In the genomic region with DNA sequence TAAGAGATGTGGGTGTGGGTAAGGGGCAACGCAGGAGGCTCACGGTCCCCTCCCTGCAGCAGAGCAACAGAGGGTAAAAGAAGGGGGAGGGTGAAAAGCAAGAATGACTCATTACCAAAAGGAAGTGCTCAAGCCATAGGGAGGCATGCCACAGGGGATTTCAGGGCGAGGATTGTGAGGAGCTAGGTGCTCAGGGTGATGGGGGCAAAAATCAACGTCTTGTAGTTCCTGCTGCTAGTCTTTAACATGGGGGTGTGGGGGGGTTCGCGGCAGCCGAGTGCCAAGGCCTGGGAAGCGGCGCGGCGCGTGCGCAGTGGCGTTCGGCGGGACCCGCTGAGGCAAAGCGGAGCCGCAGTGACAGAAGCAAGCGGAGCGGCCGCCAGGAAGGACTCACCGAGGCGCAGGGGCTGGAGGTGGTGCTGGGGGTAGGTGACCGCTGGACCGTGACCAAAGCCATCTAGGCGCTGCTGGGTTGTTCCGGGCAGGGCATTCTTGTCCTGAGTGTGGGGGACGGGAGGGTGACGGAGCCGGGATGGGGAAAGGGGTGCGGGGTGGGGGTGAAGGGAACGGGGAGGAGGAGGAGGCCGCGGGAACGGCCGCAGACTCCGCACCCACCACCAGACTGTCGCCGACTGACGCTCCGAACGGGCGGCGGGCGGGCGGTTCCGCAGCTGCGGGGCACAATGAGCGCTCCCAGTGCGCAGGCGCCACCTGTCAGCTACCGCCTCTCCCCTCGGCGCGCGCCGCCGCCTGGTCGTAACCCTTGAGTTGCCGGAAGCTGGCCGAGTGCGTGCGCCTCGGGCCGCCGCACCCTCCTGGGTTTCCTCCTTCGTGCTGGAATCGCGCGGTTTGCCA, we compare ENCODE assay signal across 8 cellular contexts. TPM values are rescaled to one million over a fixed set of nuclear protein-coding genes. Genes with fewer than 3 reads are reported as not detected.
A peak's percentile ranks its signal among the peaks of the same experiment; 100 is the strongest.
DNase-seq lines count a peak whose midpoint lies in the region; ATAC-seq, FAIRE-seq and TF ChIP-seq lines count a peak whose summit lies in the region.

A gene with protein sequence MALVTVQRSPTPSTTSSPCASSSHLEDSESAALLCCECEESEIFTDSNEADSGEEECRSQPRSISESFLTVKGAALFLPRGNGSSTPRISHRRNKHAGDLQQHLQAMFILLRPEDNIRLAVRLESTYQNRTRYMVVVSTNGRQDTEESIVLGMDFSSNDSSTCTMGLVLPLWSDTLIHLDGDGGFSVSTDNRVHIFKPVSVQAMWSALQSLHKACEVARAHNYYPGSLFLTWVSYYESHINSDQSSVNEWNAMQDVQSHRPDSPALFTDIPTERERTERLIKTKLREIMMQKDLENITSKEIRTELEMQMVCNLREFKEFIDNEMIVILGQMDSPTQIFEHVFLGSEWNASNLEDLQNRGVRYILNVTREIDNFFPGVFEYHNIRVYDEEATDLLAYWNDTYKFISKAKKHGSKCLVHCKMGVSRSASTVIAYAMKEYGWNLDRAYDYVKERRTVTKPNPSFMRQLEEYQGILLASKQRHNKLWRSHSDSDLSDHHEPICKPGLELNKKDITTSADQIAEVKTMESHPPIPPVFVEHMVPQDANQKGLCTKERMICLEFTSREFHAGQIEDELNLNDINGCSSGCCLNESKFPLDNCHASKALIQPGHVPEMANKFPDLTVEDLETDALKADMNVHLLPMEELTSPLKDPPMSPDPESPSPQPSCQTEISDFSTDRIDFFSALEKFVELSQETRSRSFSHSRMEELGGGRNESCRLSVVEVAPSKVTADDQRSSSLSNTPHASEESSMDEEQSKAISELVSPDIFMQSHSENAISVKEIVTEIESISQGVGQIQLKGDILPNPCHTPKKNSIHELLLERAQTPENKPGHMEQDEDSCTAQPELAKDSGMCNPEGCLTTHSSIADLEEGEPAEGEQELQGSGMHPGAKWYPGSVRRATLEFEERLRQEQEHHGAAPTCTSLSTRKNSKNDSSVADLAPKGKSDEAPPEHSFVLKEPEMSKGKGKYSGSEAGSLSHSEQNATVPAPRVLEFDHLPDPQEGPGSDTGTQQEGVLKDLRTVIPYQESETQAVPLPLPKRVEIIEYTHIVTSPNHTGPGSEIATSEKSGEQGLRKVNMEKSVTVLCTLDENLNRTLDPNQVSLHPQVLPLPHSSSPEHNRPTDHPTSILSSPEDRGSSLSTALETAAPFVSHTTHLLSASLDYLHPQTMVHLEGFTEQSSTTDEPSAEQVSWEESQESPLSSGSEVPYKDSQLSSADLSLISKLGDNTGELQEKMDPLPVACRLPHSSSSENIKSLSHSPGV (N-terminal part only) (minus strand): TSS at position 685 of the 855 bp plus-strand sequence. CDS start 228 bp downstream, at position 457.

- H3K4me1 ChIP-seq in pancreas: peaks cover 10 to 27% (median 22%) of the 10 kb centered on the region in 3 donors
- peaks cover 27 to 28% of the 10 kb centered on the region in 2 donors for H3K4me1 ChIP-seq in thyroid gland

- FAIRE-seq in pancreas (lab: Jason Lieb, UNC): no peak

- H3K36me3 Mint-ChIP-seq in HFFc6 (ENCODE audit: low read depth): peaks cover 5% of the 10 kb centered on the region
- H3K36me3 Mint-ChIP-seq in activated naive CD8-positive, alpha-beta T cell: no peaks in the 10 kb centered on the region

- peak; percentile 88 to 95 (median 94) for ATAC-seq in pancreas

- no peaks in the 10 kb centered on the region for H3K27me3 Mint-ChIP-seq in HFFc6 (ENCODE audit: insufficient read depth)
- no peaks in the 10 kb centered on the region for H3K27me3 Mint-ChIP-seq in activated naive CD8-positive, alpha-beta T cell

- TF ChIP-seq CTCF in HFFc6 (IDR thresholded peaks at IDR 0.05) (peak; percentile 51; the same call in 1 of the 2 replicates), pancreas (IDR thresholded peaks at IDR 0.05) (no peak), thyroid gland (IDR thresholded peaks at IDR 0.05) (no peak)

- DNase-seq in GM03348 (ENCODE audit: low spot score) (peak; percentile 95), HFFc6 (peak; percentile 75), NCI-H128 (lab: John Stamatoyannopoulos, UW; ENCODE audit: unreplicated experiment) (peak; percentile 80), SKM-1 treated with dmso at 0.1 percent for 144 hours (lab: John Stamatoyannopoulos, UW; ENCODE audit: unreplicated experiment) (peak; percentile 86), head of caudate nucleus (peak; percentile 68 to 96 (median 92)), pancreas (peak; percentile 85 to 97 (median 88)), thyroid gland (peak; percentile 91 to 92)

- intact Hi-C loops in head of caudate nucleus (cut with DNase I): loop anchor here (2.0 to 5.0 kb wide), 3 partner anchors 57 to 312 kb away; no protein-coding TSS in a partner anchor
- intact Hi-C loops in pancreas (cut with DNase I): loop anchor here in 2 of 3 donors (5.0 to 10.0 kb wide), 2 partner anchors 122 to 125 kb away; no protein-coding TSS in a partner anchor
- intact Hi-C loops in thyroid gland (cut with DNase I): loop anchor here (5.0 to 10.0 kb wide), 2 partner anchors 122 to 345 kb away; partner anchors contain the start of gene GIT1

- peak within 1 kb of the TSS; percentile 58 to 82 (median 74) for H3K4me3 ChIP-seq in pancreas
- H3K4me3 ChIP-seq in thyroid gland (replicated peaks in 1 of 3): peak within 1 kb of the TSS; percentile 49 to 76 (median 60)

- H3K27ac ChIP-seq in pancreas: peak within 1 kb of the TSS; percentile 77 to 94 (median 89)
- H3K27ac ChIP-seq in thyroid gland: peak within 1 kb of the TSS; percentile 69 to 96 (median 89)

- no peak within 1 kb of the TSS for H3K27ac Mint-ChIP-seq in HFFc6
- H3K27ac Mint-ChIP-seq in activated naive CD8-positive, alpha-beta T cell: peak within 1 kb of the TSS; percentile 97

- H3K4me3 Mint-ChIP-seq in HFFc6: no peak within 1 kb of the TSS
- H3K4me3 Mint-ChIP-seq in activated naive CD8-positive, alpha-beta T cell: no peak within 1 kb of the TSS

- 0% methylated on average over 54 to 71 of the region's 71 CpGs for WGBS in pancreas, 2 donors
- WGBS in thyroid gland, 2 donors: 0 to 1% methylated on average over 29 to 50 of the region's 71 CpGs

- no peaks in the 10 kb centered on the region for H3K27me3 ChIP-seq in pancreas
- H3K27me3 ChIP-seq in thyroid gland: no peaks in the 10 kb centered on the region

- no peaks in the 10 kb centered on the region for H3K9me3 ChIP-seq in pancreas
- H3K9me3 ChIP-seq in thyroid gland: no peaks in the 10 kb centered on the region

- H3K9me3 Mint-ChIP-seq in HFFc6: no peaks in the 10 kb centered on the region
- H3K9me3 Mint-ChIP-seq in activated naive CD8-positive, alpha-beta T cell (ENCODE audit: low read depth): no peaks in the 10 kb centered on the region

- H3K4me1 Mint-ChIP-seq in HFFc6 (ENCODE audit: low read depth): peaks cover 37% of the 10 kb centered on the region
- peaks cover 34% of the 10 kb centered on the region for H3K4me1 Mint-ChIP-seq in activated naive CD8-positive, alpha-beta T cell (ENCODE audit: low read depth)

- H3K36me3 ChIP-seq in pancreas (no peaks in the 10 kb centered on the region), thyroid gland (no peaks in the 10 kb centered on the region)

- TF ChIP-seq POLR2A in thyroid gland (IDR thresholded peaks at IDR 0.05): peak in 1 of 2 donors; percentile 79

RNA-seq across cellular contexts. Expression of the gene that starts here (rescaled TPM):
- 10 to 100 TPM; 22.2 to 27.0 (median 23.2) TPM for total RNA-seq in HFFc6 (2021; fragmentation: NEBNext Ultra II Directional; extraction: Animal tissue kit (Norgen Biotek cat#: 25700))
- total RNA-seq in pancreas: 10 to 100 TPM in 4 of 6 donors, 1 to 10 TPM in 2; 8.4 to 19.1 (median 10.3) TPM
- 10 to 100 TPM in 1 of 2 donors, 1 to 10 TPM in 1; 10.0 to 11.1 TPM for polyA plus RNA-seq in pancreas
- 10 to 100 TPM; 30.2 to 38.6 (median 35.5) TPM for total RNA-seq in thyroid gland

Comparison
In these comparisons a context has a peak if more than half of its experiments do, and no peak if none do; other contexts are left out.
1. Peak in every context shown above with its lines: DNase-seq, ATAC-seq, H3K4me3 ChIP-seq and H3K27ac ChIP-seq.